In genomic region chr9:128275198-128276007, GRCh38 we compare ENCODE assay signal across 8 cellular contexts. TPM values are rescaled to one million over a fixed set of nuclear protein-coding genes. Genes with fewer than 3 reads are reported as not detected.
A peak's percentile ranks its signal among the peaks of the same experiment; 100 is the strongest.
DNase-seq lines count a peak whose midpoint lies in the region; ATAC-seq and TF ChIP-seq lines count a peak whose summit lies in the region.

A gene with protein sequence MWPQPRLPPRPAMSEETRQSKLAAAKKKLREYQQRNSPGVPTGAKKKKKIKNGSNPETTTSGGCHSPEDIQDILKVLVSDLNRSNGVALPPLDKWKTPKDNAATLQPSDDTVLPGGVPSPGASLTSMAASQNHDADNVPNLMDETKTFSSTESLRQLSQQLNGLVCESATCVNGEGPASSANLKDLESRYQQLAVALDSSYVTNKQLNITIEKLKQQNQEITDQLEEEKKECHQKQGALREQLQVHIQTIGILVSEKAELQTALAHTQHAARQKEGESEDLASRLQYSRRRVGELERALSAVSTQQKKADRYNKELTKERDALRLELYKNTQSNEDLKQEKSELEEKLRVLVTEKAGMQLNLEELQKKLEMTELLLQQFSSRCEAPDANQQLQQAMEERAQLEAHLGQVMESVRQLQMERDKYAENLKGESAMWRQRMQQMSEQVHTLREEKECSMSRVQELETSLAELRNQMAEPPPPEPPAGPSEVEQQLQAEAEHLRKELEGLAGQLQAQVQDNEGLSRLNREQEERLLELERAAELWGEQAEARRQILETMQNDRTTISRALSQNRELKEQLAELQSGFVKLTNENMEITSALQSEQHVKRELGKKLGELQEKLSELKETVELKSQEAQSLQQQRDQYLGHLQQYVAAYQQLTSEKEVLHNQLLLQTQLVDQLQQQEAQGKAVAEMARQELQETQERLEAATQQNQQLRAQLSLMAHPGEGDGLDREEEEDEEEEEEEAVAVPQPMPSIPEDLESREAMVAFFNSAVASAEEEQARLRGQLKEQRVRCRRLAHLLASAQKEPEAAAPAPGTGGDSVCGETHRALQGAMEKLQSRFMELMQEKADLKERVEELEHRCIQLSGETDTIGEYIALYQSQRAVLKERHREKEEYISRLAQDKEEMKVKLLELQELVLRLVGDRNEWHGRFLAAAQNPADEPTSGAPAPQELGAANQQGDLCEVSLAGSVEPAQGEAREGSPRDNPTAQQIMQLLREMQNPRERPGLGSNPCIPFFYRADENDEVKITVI (minus strand): TSS chr9:128276007. CDS start chr9:128275976, 31 bp downstream.

- H3K36me3 Mint-ChIP-seq in T-helper 17 cell (ENCODE audit: low read depth) = peaks cover 4% of the 10 kb centered on the region

- H3K27ac ChIP-seq in mucosa of rectum (ENCODE audit: low read depth in 2 of 2, low read length in 2 of 2) = peak within 1 kb of the TSS; percentile 77 to 83
- peak within 1 kb of the TSS; percentile 92 for H3K27ac ChIP-seq in vagina

- no peak for TF ChIP-seq POLR2A in vagina (IDR thresholded peaks at IDR 0.05)

- H3K4me3 ChIP-seq in epithelial cell of proximal tubule (ENCODE audit: low read depth, low read length) (peak within 1 kb of the TSS; percentile 100), mucosa of rectum (ENCODE audit: low read length in 2 of 2) (peak within 1 kb of the TSS; percentile 83 to 94), vagina (peak within 1 kb of the TSS; percentile 89 to 99)

- H3K27me3 ChIP-seq in mucosa of rectum (ENCODE audit: control insufficient read depth in 2 of 2, insufficient read depth in 2 of 2, low read length in 2 of 2) (no peaks in the 10 kb centered on the region), vagina (no peaks in the 10 kb centered on the region)

- peak; percentile 58 for ATAC-seq in GM19035 (IDR thresholded peaks at IDR 0.05; ENCODE audit: unreplicated experiment)
- ATAC-seq in HG03108 (IDR thresholded peaks at IDR 0.05; ENCODE audit: unreplicated experiment) = peak; percentile 33
- peak; percentile 63 for ATAC-seq in T-helper 17 cell

- TF ChIP-seq CTCF in epithelial cell of proximal tubule (conservative IDR thresholded peaks at IDR 0.05; ENCODE audit: low read depth, low read length) (no peak), vagina (IDR thresholded peaks at IDR 0.05) (no peak)

- H3K9me3 ChIP-seq in T-helper 17 cell (ENCODE audit: control insufficient read depth, low read length, poor library complexity, severe bottlenecking) = no peaks in the 10 kb centered on the region
- no peaks in the 10 kb centered on the region for H3K9me3 ChIP-seq in mucosa of rectum (ENCODE audit: control insufficient read depth in 2 of 2, low read length in 2 of 2)
- H3K9me3 ChIP-seq in vagina = no peaks in the 10 kb centered on the region

- H3K36me3 ChIP-seq in mucosa of rectum (ENCODE audit: control insufficient read depth in 2 of 2, insufficient read depth in 2 of 2, low read length in 2 of 2) = peaks cover 21% of the 10 kb centered on the region in 2 donors
- peaks cover 0 to 23% of the 10 kb centered on the region in 2 donors for H3K36me3 ChIP-seq in vagina

- peak; percentile 31 for DNase-seq in COLO829 (ENCODE audit: low spot score)
- peak in 1 of 3 donors; percentile 13 for DNase-seq in T-helper 17 cell
- DNase-seq in epithelial cell of proximal tubule (ENCODE audit: low read depth) = no peak
- DNase-seq in vagina (ENCODE audit: extremely low spot score in 2 of 2) = no peak
- no peak for DNase-seq in activated effector memory CD4-positive, alpha-beta T cell treated with anti-CD3 and anti-CD28 coated beads, Interleukin-2, amount 50 U/mL, for 16 hours

- peak within 1 kb of the TSS; percentile 92 to 96 for H3K9ac ChIP-seq in mucosa of rectum (ENCODE audit: low read depth in 1 of 2, low read length in 2 of 2)

- intact Hi-C loops in vagina (cut with DNase I) = no loop called here

- H3K27me3 Mint-ChIP-seq in T-helper 17 cell = no peaks in the 10 kb centered on the region

- H3K27ac Mint-ChIP-seq in T-helper 17 cell = peak within 1 kb of the TSS; percentile 99

- H3K4me3 Mint-ChIP-seq in T-helper 17 cell = peak within 1 kb of the TSS; percentile 95

- peaks cover 28% of the 10 kb centered on the region for H3K4me1 Mint-ChIP-seq in T-helper 17 cell

- peaks cover 9 to 18% of the 10 kb centered on the region in 2 donors for H3K4me1 ChIP-seq in mucosa of rectum (ENCODE audit: control insufficient read depth in 2 of 2, insufficient read depth in 2 of 2, low read length in 2 of 2)
- peaks cover 47% of the 10 kb centered on the region for H3K4me1 ChIP-seq in vagina

RNA-seq across cellular contexts. Expression of the gene that starts here (rescaled TPM):
- total RNA-seq in T-helper 17 cell (10 to 100 TPM; 50.0 to 60.5 TPM), epithelial cell of proximal tubule (35.9 and 41.3 TPM in 2 replicates), vagina (84.5 TPM)
